ENCODE assay signal across 8 cellular contexts in genomic region chr7:35801392-35802101, GRCh38. TPM values are rescaled to one million over a fixed set of nuclear protein-coding genes. Genes with fewer than 3 reads are reported as not detected.
DNase-seq lines count a peak whose midpoint lies in the region; ATAC-seq and TF ChIP-seq lines count a peak whose summit lies in the region.

No MANE protein-coding gene starts in this region.

- DNase-seq in GM19238 (ENCODE audit: insufficient read length, low spot score) = peak; percentile 24
- peak; percentile 44 for DNase-seq in NCI-H82 treated with DMSO at 0.1 percent for 48 hours (lab: John Stamatoyannopoulos, UW; ENCODE audit: unreplicated experiment)
- DNase-seq in activated CD8-positive, alpha-beta memory T cell treated with anti-CD3 and anti-CD28 coated beads for 1 hour (ENCODE audit: extremely low read depth in 1 of 2, low read depth in 1 of 2) = peak; percentile 56 to 61
- DNase-seq in effector memory CD4-positive, alpha-beta T cell = peak; percentile 69 to 80 (median 78)
- peak; percentile 86 for DNase-seq in mesendoderm
- peak; percentile 37 for DNase-seq in stimulated activated CD8-positive, alpha-beta memory T cell treated with anti-CD3 and anti-CD28 coated beads, Interleukin-15, amount 100 ng/mL, for 1 hour (ENCODE audit: low read depth)

- H3K36me3 ChIP-seq in effector memory CD4-positive, alpha-beta T cell (ENCODE audit: control insufficient read depth, insufficient read depth, low read length) = no peaks in the 10 kb centered on the region
- H3K36me3 ChIP-seq in mesendoderm (ENCODE audit: control insufficient read depth, insufficient read depth, low read length) = no peaks in the 10 kb centered on the region

- no peak overlapping the region for H2AK5ac ChIP-seq in mesendoderm (ENCODE audit: low read length)

- ATAC-seq in HG03439 (IDR thresholded peaks at IDR 0.05; ENCODE audit: unreplicated experiment) = peak; percentile 41

- H3K27me3 ChIP-seq in effector memory CD4-positive, alpha-beta T cell (replicated peaks; ENCODE audit: control insufficient read depth, insufficient read depth, low read length, poor library complexity, severe bottlenecking) = no peaks in the 10 kb centered on the region
- no peaks in the 10 kb centered on the region for H3K27me3 ChIP-seq in mesendoderm (ENCODE audit: insufficient read depth, low read length, poor library complexity)

- no peak overlapping the region for H2BK15ac ChIP-seq in mesendoderm (replicated peaks; ENCODE audit: low read depth)

- H3K56ac ChIP-seq in mesendoderm (ENCODE audit: low read length) = peak overlapping the region; percentile 99

- peak overlapping the region; percentile 97 for H3K23ac ChIP-seq in mesendoderm (ENCODE audit: low read length)

- H3K9me3 ChIP-seq in effector memory CD4-positive, alpha-beta T cell (ENCODE audit: control insufficient read depth, low read length) = no peaks in the 10 kb centered on the region

- peaks cover 2% of the 10 kb centered on the region for H3K79me1 ChIP-seq in mesendoderm (ENCODE audit: low read length)

- no peak overlapping the region for H4K5ac ChIP-seq in mesendoderm (ENCODE audit: low read length)

- H3K18ac ChIP-seq in mesendoderm (ENCODE audit: low read length) = peak overlapping the region; percentile 29

- no peak overlapping the region for H2BK120ac ChIP-seq in mesendoderm (ENCODE audit: low read depth, low read length)

- H3K4me3 ChIP-seq in effector memory CD4-positive, alpha-beta T cell (ENCODE audit: insufficient read depth, low read depth, low read length, poor library complexity, severe bottlenecking) = peak overlapping the region; percentile 89
- peak overlapping the region; percentile 90 for H3K4me3 ChIP-seq in mesendoderm (ENCODE audit: low read length)

- H2BK5ac ChIP-seq in mesendoderm (ENCODE audit: low read length) = peak overlapping the region; percentile 88

- peak overlapping the region; percentile 32 for H3K4me2 ChIP-seq in mesendoderm (ENCODE audit: low read length)

- peaks cover 40% of the 10 kb centered on the region for H3K79me2 ChIP-seq in mesendoderm (ENCODE audit: control insufficient read depth, insufficient read depth, low read length)

- no CpG with 5 or more reads among the region's 70 CpGs for WGBS in mesendoderm (ENCODE audit: extremely low coverage, insufficient coverage, low lambda C conversion rate)

- H3K27ac ChIP-seq in C4-2B (peak overlapping the region; percentile 94), mesendoderm (ENCODE audit: low read depth, low read length) (peak overlapping the region; percentile 94)
- H3K27ac ChIP-seq in effector memory CD4-positive, alpha-beta T cell (ENCODE audit: insufficient read depth, low read length, poor library complexity, severe bottlenecking) = peak overlapping the region; percentile 95

- no peak overlapping the region for H4K8ac ChIP-seq in mesendoderm (ENCODE audit: low read depth, low read length)

- peak overlapping the region; percentile 98 for H3K9ac ChIP-seq in mesendoderm (ENCODE audit: low read length)

- TF ChIP-seq CTCF in C4-2B (conservative IDR thresholded peaks at IDR 0.05) = peak; percentile 82

- peak overlapping the region; percentile 56 for H3K4ac ChIP-seq in mesendoderm (ENCODE audit: low read depth, low read length)

- peaks cover 19% of the 10 kb centered on the region for H3K4me1 ChIP-seq in effector memory CD4-positive, alpha-beta T cell (ENCODE audit: control insufficient read depth, insufficient read depth, low read length, poor library complexity, severe bottlenecking)
- peaks cover 2% of the 10 kb centered on the region for H3K4me1 ChIP-seq in mesendoderm (ENCODE audit: control insufficient read depth, low read depth, low read length)

RNA-seq across cellular contexts. Expression of gene SEPTIN7, which starts 0.7 kb away (rescaled TPM):
- polyA plus RNA-seq in mesendoderm (2013, experiment 1 of 2) = 174 TPM
- polyA plus RNA-seq in mesendoderm (2013, experiment 2 of 2) = 173 TPM

Comparison
In these comparisons a context has a peak if more than half of its experiments do, and no peak if none do; other contexts are left out.
1. Peak in every context shown above with its lines: DNase-seq, ATAC-seq, H3K4me3 ChIP-seq and H3K27ac ChIP-seq.
2. DNase-seq: peak in every context shown above with its lines; median percentile 86 in mesendoderm; 78 in effector memory CD4-positive, alpha-beta T cell; 58 in activated CD8-positive, alpha-beta memory T cell treated with anti-CD3 and anti-CD28 coated beads for 1 hour; 44 in NCI-H82 treated with DMSO at 0.1 percent for 48 hours; 37 in stimulated activated CD8-positive, alpha-beta memory T cell treated with anti-CD3 and anti-CD28 coated beads, Interleukin-15, amount 100 ng/mL, for 1 hour; 24 in GM19238.